17 cellular contexts compared by ENCODE assay signal in the genomic region with DNA sequence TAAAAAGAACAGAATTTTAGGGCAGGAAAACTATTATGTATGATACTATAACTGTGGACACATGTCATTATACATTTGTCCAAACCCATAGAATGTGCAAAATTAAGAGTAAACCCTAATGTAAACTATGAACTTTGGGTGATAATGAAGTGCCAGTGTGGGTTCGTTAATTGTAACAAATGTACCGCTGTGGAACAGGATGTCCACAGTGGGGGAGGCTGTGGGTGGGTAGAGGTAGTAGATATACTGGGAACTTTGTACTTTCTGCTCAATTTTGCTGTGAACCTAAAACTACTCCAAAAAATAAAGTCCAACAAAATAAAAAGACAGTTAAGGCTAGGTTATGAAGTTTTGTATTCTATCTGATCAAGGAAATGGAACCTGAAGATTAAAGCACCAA. TPM values are rescaled to one million over a fixed set of nuclear protein-coding genes. Genes with fewer than 3 reads are reported as not detected.
A peak's percentile ranks its signal among the peaks of the same experiment; 100 is the strongest.
DNase-seq lines count a peak whose midpoint lies in the region; ATAC-seq and TF ChIP-seq lines count a peak whose summit lies in the region.
"Had no signal": no experiment of that assay in that cellular context is flagged by ENCODE, and none has a peak within 500 bp of the region (broad histone marks: within the 10 kb centered on the region; RNA-seq: fewer than 3 reads in every experiment).

No MANE protein-coding gene starts in this region.

- CTCF ChIA-PET in CD8-positive, alpha-beta T cell (lab: Charles Lee) = no interaction called here

- H3K27me3 ChIP-seq in CD8-positive, alpha-beta T cell (ENCODE audit: insufficient read depth, low read length) = no peaks in the 10 kb centered on the region

- TF ChIP-seq CTCF in CD8-positive, alpha-beta T cell (IDR thresholded peaks at IDR 0.05) = no peak
- no peak for TF ChIP-seq CTCF in natural killer cell (IDR thresholded peaks at IDR 0.05)

- no peaks in the 10 kb centered on the region for H3K9me3 Mint-ChIP-seq in activated CD4-positive, alpha-beta T cell treated with anti-CD3 and anti-CD28 coated beads, Interleukin-2, amount 10 ng/mL, durations not matched to agents 24 days and 14 days
- no peaks in the 10 kb centered on the region for H3K9me3 Mint-ChIP-seq in CD8-positive, alpha-beta T cell
- no peaks in the 10 kb centered on the region for H3K9me3 Mint-ChIP-seq in activated T-helper 2 cell treated with anti-CD3 and anti-CD28 coated beads, Interferon-gamma antibody, Interleukin-2, Interleukin-4, amounts not matched to agents 10 μg/mL and 5 μg/mL and 100 μg/mL, durations not matched to agents 14 hours and 24 hours and 36 hours
- H3K9me3 Mint-ChIP-seq in natural killer cell = no peaks in the 10 kb centered on the region
- no peaks in the 10 kb centered on the region for H3K9me3 Mint-ChIP-seq in activated T-helper 1 cell treated with anti-CD3 and anti-CD28 coated beads, Interleukin-12 subunit alpha, Interleukin-12 subunit beta, Interleukin-2, Interleukin-4 antibody, amounts not matched to agents 30 ng/mL and 10 ng/mL and 1 ng/mL, durations not matched to agents 14 hours and 24 hours and 36 hours

- no peaks in the 10 kb centered on the region for H3K9me3 ChIP-seq in CD8-positive, alpha-beta T cell (ENCODE audit: low read length)

- intact Hi-C loops in activated CD4-positive, alpha-beta T cell treated with anti-CD3 and anti-CD28 coated beads, Interleukin-2, amount 10 ng/mL, durations not matched to agents 24 days and 14 days (cut with micrococcal nuclease) = no loop called here
- intact Hi-C loops in CD8-positive, alpha-beta T cell (cut with DNase I, micrococcal nuclease) = loop anchor here in 1 of 2 experiments (1.0 kb wide), 1 partner anchor 19 kb away; no protein-coding TSS in a partner anchor
- intact Hi-C loops in activated T-helper 2 cell treated with anti-CD3 and anti-CD28 coated beads, Interferon-gamma antibody, Interleukin-2, Interleukin-4, amounts not matched to agents 10 μg/mL and 5 μg/mL and 100 μg/mL, durations not matched to agents 14 hours and 24 hours and 36 hours (cut with micrococcal nuclease) = loop anchor here (2.0 kb wide), 1 partner anchor 18 kb away; no protein-coding TSS in a partner anchor
- intact Hi-C loops in natural killer cell (cut with micrococcal nuclease) = no loop called here
- intact Hi-C loops in activated T-helper 1 cell treated with anti-CD3 and anti-CD28 coated beads, Interleukin-12 subunit alpha, Interleukin-12 subunit beta, Interleukin-2, Interleukin-4 antibody, amounts not matched to agents 30 ng/mL and 10 ng/mL and 1 ng/mL, durations not matched to agents 14 hours and 24 hours and 36 hours (cut with micrococcal nuclease) = loop anchor here (2.0 kb wide), 1 partner anchor 18 kb away; no protein-coding TSS in a partner anchor

- peak overlapping the region; percentile 29 for H3K27ac Mint-ChIP-seq in activated CD4-positive, alpha-beta T cell treated with anti-CD3 and anti-CD28 coated beads, Interleukin-2, amount 10 ng/mL, durations not matched to agents 24 days and 14 days
- H3K27ac Mint-ChIP-seq in CD8-positive, alpha-beta T cell = peak overlapping the region; percentile 65
- peak overlapping the region; percentile 53 for H3K27ac Mint-ChIP-seq in activated T-helper 2 cell treated with anti-CD3 and anti-CD28 coated beads, Interferon-gamma antibody, Interleukin-2, Interleukin-4, amounts not matched to agents 10 μg/mL and 5 μg/mL and 100 μg/mL, durations not matched to agents 14 hours and 24 hours and 36 hours
- peak overlapping the region; percentile 68 to 74 for H3K27ac Mint-ChIP-seq in natural killer cell
- no peak overlapping the region for H3K27ac Mint-ChIP-seq in activated T-helper 1 cell treated with anti-CD3 and anti-CD28 coated beads, Interleukin-12 subunit alpha, Interleukin-12 subunit beta, Interleukin-2, Interleukin-4 antibody, amounts not matched to agents 30 ng/mL and 10 ng/mL and 1 ng/mL, durations not matched to agents 14 hours and 24 hours and 36 hours
- H3K27ac Mint-ChIP-seq: H9 had no signal

- no peaks in the 10 kb centered on the region for H3K27me3 Mint-ChIP-seq in activated CD4-positive, alpha-beta T cell treated with anti-CD3 and anti-CD28 coated beads, Interleukin-2, amount 10 ng/mL, durations not matched to agents 24 days and 14 days
- no peaks in the 10 kb centered on the region for H3K27me3 Mint-ChIP-seq in CD8-positive, alpha-beta T cell (ENCODE audit: low read depth)
- H3K27me3 Mint-ChIP-seq in activated T-helper 2 cell treated with anti-CD3 and anti-CD28 coated beads, Interferon-gamma antibody, Interleukin-2, Interleukin-4, amounts not matched to agents 10 μg/mL and 5 μg/mL and 100 μg/mL, durations not matched to agents 14 hours and 24 hours and 36 hours (ENCODE audit: low read depth) = no peaks in the 10 kb centered on the region
- no peaks in the 10 kb centered on the region for H3K27me3 Mint-ChIP-seq in natural killer cell (ENCODE audit: low read depth in 2 of 2)
- H3K27me3 Mint-ChIP-seq in activated T-helper 1 cell treated with anti-CD3 and anti-CD28 coated beads, Interleukin-12 subunit alpha, Interleukin-12 subunit beta, Interleukin-2, Interleukin-4 antibody, amounts not matched to agents 30 ng/mL and 10 ng/mL and 1 ng/mL, durations not matched to agents 14 hours and 24 hours and 36 hours (ENCODE audit: insufficient read depth) = no peaks in the 10 kb centered on the region

- no peak overlapping the region for H3K27ac ChIP-seq in CD8-positive, alpha-beta T cell (ENCODE audit: low read depth, low read length)

- H3K4me1 ChIP-seq in CD8-positive, alpha-beta T cell (ENCODE audit: insufficient read depth, low read length) = peaks cover 42% of the 10 kb centered on the region

- ATAC-seq in CD8-positive, alpha-beta T cell = no peak
- peak; percentile 67 to 77 (median 69) for ATAC-seq in natural killer cell

- peaks cover 52% of the 10 kb centered on the region for H3K36me3 Mint-ChIP-seq in activated CD4-positive, alpha-beta T cell treated with anti-CD3 and anti-CD28 coated beads, Interleukin-2, amount 10 ng/mL, durations not matched to agents 24 days and 14 days (ENCODE audit: low read depth)
- H3K36me3 Mint-ChIP-seq in CD8-positive, alpha-beta T cell = peaks cover 57% of the 10 kb centered on the region
- H3K36me3 Mint-ChIP-seq in activated T-helper 2 cell treated with anti-CD3 and anti-CD28 coated beads, Interferon-gamma antibody, Interleukin-2, Interleukin-4, amounts not matched to agents 10 μg/mL and 5 μg/mL and 100 μg/mL, durations not matched to agents 14 hours and 24 hours and 36 hours (ENCODE audit: low read depth) = peaks cover 76% of the 10 kb centered on the region
- H3K36me3 Mint-ChIP-seq in natural killer cell = peaks cover 3% of the 10 kb centered on the region
- peaks cover 45% of the 10 kb centered on the region for H3K36me3 Mint-ChIP-seq in activated T-helper 1 cell treated with anti-CD3 and anti-CD28 coated beads, Interleukin-12 subunit alpha, Interleukin-12 subunit beta, Interleukin-2, Interleukin-4 antibody, amounts not matched to agents 30 ng/mL and 10 ng/mL and 1 ng/mL, durations not matched to agents 14 hours and 24 hours and 36 hours (ENCODE audit: low read depth)

- no peak overlapping the region for H3K4me3 ChIP-seq in CD8-positive, alpha-beta T cell (ENCODE audit: low read depth, low read length)

- no peak for DNase-seq in activated CD4-positive, alpha-beta T cell treated with anti-CD3 and anti-CD28 coated beads, Interleukin-2, amount 10 ng/mL, durations not matched to agents 24 days and 14 days
- no peak for DNase-seq in activated CD4-positive, alpha-beta T cell treated with anti-CD3 and anti-CD28 coated beads, Interleukin-2, amount 50 U/mL, for 48 hours
- DNase-seq in CD8-positive, alpha-beta T cell = no peak
- no peak for DNase-seq in activated T-helper 2 cell treated with anti-CD3 and anti-CD28 coated beads, Interferon-gamma antibody, Interleukin-2, Interleukin-4, amounts not matched to agents 10 μg/mL and 5 μg/mL and 100 μg/mL, durations not matched to agents 14 hours and 24 hours and 36 hours (ENCODE audit: low spot score)
- DNase-seq in natural killer cell (no peak), activated gamma-delta T cell (lab: John Stamatoyannopoulos, UW) (no peak), NCI-H1694 (lab: John Stamatoyannopoulos, UW) (no peak)
- DNase-seq in activated T-helper 1 cell treated with anti-CD3 and anti-CD28 coated beads, Interleukin-12 subunit alpha, Interleukin-12 subunit beta, Interleukin-2, Interleukin-4 antibody, amounts not matched to agents 30 ng/mL and 10 ng/mL and 1 ng/mL, durations not matched to agents 14 hours and 24 hours and 36 hours (ENCODE audit: low spot score) = no peak
- DNase-seq: C1 segment of cervical spinal cord, DMS79, H9, IMR-90, Kasumi-1, NCI-H1930, NCI-H2171, NCI-H446 treated with DMSO at 0.1 percent for 48 hours, NCI-H748 treated with DMSO at 0.1 percent for 48 hours had no signal

- H3K4me3 Mint-ChIP-seq in activated CD4-positive, alpha-beta T cell treated with anti-CD3 and anti-CD28 coated beads, Interleukin-2, amount 10 ng/mL, durations not matched to agents 24 days and 14 days = no peak overlapping the region
- no peak overlapping the region for H3K4me3 Mint-ChIP-seq in CD8-positive, alpha-beta T cell
- no peak overlapping the region for H3K4me3 Mint-ChIP-seq in activated T-helper 2 cell treated with anti-CD3 and anti-CD28 coated beads, Interferon-gamma antibody, Interleukin-2, Interleukin-4, amounts not matched to agents 10 μg/mL and 5 μg/mL and 100 μg/mL, durations not matched to agents 14 hours and 24 hours and 36 hours (ENCODE audit: low read depth)
- no peak overlapping the region for H3K4me3 Mint-ChIP-seq in natural killer cell
- H3K4me3 Mint-ChIP-seq in activated T-helper 1 cell treated with anti-CD3 and anti-CD28 coated beads, Interleukin-12 subunit alpha, Interleukin-12 subunit beta, Interleukin-2, Interleukin-4 antibody, amounts not matched to agents 30 ng/mL and 10 ng/mL and 1 ng/mL, durations not matched to agents 14 hours and 24 hours and 36 hours = no peak overlapping the region
- H3K4me3 Mint-ChIP-seq: H9 had no signal

- H3K36me3 ChIP-seq in CD8-positive, alpha-beta T cell (ENCODE audit: insufficient read depth, low read length) = peaks cover 4% of the 10 kb centered on the region

- H3K4me1 Mint-ChIP-seq in activated CD4-positive, alpha-beta T cell treated with anti-CD3 and anti-CD28 coated beads, Interleukin-2, amount 10 ng/mL, durations not matched to agents 24 days and 14 days = peaks cover 47% of the 10 kb centered on the region
- peaks cover 81% of the 10 kb centered on the region for H3K4me1 Mint-ChIP-seq in CD8-positive, alpha-beta T cell (ENCODE audit: low read depth)
- H3K4me1 Mint-ChIP-seq in activated T-helper 2 cell treated with anti-CD3 and anti-CD28 coated beads, Interferon-gamma antibody, Interleukin-2, Interleukin-4, amounts not matched to agents 10 μg/mL and 5 μg/mL and 100 μg/mL, durations not matched to agents 14 hours and 24 hours and 36 hours (ENCODE audit: low read depth) = peaks cover 50% of the 10 kb centered on the region
- peaks cover 59 to 62% of the 10 kb centered on the region in 2 donors for H3K4me1 Mint-ChIP-seq in natural killer cell
- H3K4me1 Mint-ChIP-seq in activated T-helper 1 cell treated with anti-CD3 and anti-CD28 coated beads, Interleukin-12 subunit alpha, Interleukin-12 subunit beta, Interleukin-2, Interleukin-4 antibody, amounts not matched to agents 30 ng/mL and 10 ng/mL and 1 ng/mL, durations not matched to agents 14 hours and 24 hours and 36 hours (ENCODE audit: low read depth) = peaks cover 70% of the 10 kb centered on the region

- POLR2A ChIA-PET in CD8-positive, alpha-beta T cell (lab: Charles Lee) = no interaction called here

RNA-seq across cellular contexts. Expression of a gene that starts 24.8 kb away (rescaled TPM):
- 50.5 and 60.5 TPM in 2 replicates for total RNA-seq in activated CD4-positive, alpha-beta T cell treated with anti-CD3 and anti-CD28 coated beads, Interleukin-2, amount 10 ng/mL, durations not matched to agents 24 days and 14 days
- 100 to 1,000 TPM; 218 to 219 TPM for total RNA-seq in CD8-positive, alpha-beta T cell
- 64.2 and 67.9 TPM in 2 replicates for total RNA-seq in activated T-helper 2 cell treated with anti-CD3 and anti-CD28 coated beads, Interferon-gamma antibody, Interleukin-2, Interleukin-4, amounts not matched to agents 10 μg/mL and 5 μg/mL and 100 μg/mL, durations not matched to agents 14 hours and 24 hours and 36 hours
- total RNA-seq in natural killer cell = 100 to 1,000 TPM; 146 to 191 (median 166) TPM
- total RNA-seq in activated T-helper 1 cell treated with anti-CD3 and anti-CD28 coated beads, Interleukin-12 subunit alpha, Interleukin-12 subunit beta, Interleukin-2, Interleukin-4 antibody, amounts not matched to agents 30 ng/mL and 10 ng/mL and 1 ng/mL, durations not matched to agents 14 hours and 24 hours and 36 hours = 79.1 and 79.7 TPM in 2 replicates
- total RNA-seq: H9 had no signal

RNA-seq across cellular contexts. Expression of a gene that starts 28.3 kb away (rescaled TPM):
- 587 and 596 TPM in 2 replicates for total RNA-seq in activated CD4-positive, alpha-beta T cell treated with anti-CD3 and anti-CD28 coated beads, Interleukin-2, amount 10 ng/mL, durations not matched to agents 24 days and 14 days
- under 1 TPM; 0.19 to 0.22 TPM for total RNA-seq in CD8-positive, alpha-beta T cell
- total RNA-seq in activated T-helper 2 cell treated with anti-CD3 and anti-CD28 coated beads, Interferon-gamma antibody, Interleukin-2, Interleukin-4, amounts not matched to agents 10 μg/mL and 5 μg/mL and 100 μg/mL, durations not matched to agents 14 hours and 24 hours and 36 hours = 543 and 546 TPM in 2 replicates
- under 1 TPM in 1 of 3 donors, not detected in 2; 0.26 TPM for total RNA-seq in natural killer cell
- 812 and 827 TPM in 2 replicates for total RNA-seq in activated T-helper 1 cell treated with anti-CD3 and anti-CD28 coated beads, Interleukin-12 subunit alpha, Interleukin-12 subunit beta, Interleukin-2, Interleukin-4 antibody, amounts not matched to agents 30 ng/mL and 10 ng/mL and 1 ng/mL, durations not matched to agents 14 hours and 24 hours and 36 hours
- total RNA-seq: H9 had no signal

Comparison
In these comparisons a context has a peak if more than half of its experiments do, and no peak if none do; other contexts are left out.
1. RNA of a gene that starts 28.3 kb away (total RNA-seq): 812 to 827 TPM in activated T-helper 1 cell treated with anti-CD3 and anti-CD28 coated beads, Interleukin-12 subunit alpha, Interleukin-12 subunit beta, Interleukin-2, Interleukin-4 antibody, amounts not matched to agents 30 ng/mL and 10 ng/mL and 1 ng/mL, durations not matched to agents 14 hours and 24 hours and 36 hours, 587 to 596 TPM in activated CD4-positive, alpha-beta T cell treated with anti-CD3 and anti-CD28 coated beads, Interleukin-2, amount 10 ng/mL, durations not matched to agents 24 days and 14 days and 543 to 546 TPM in activated T-helper 2 cell treated with anti-CD3 and anti-CD28 coated beads, Interferon-gamma antibody, Interleukin-2, Interleukin-4, amounts not matched to agents 10 μg/mL and 5 μg/mL and 100 μg/mL, durations not matched to agents 14 hours and 24 hours and 36 hours; 0.19 to 0.22 TPM in CD8-positive, alpha-beta T cell and 0.26 TPM in natural killer cell; every median in the first group is over 100 times any median in the second.
2. intact Hi-C loops: an anchor here in activated T-helper 2 cell treated with anti-CD3 and anti-CD28 coated beads, Interferon-gamma antibody, Interleukin-2, Interleukin-4, amounts not matched to agents 10 μg/mL and 5 μg/mL and 100 μg/mL, durations not matched to agents 14 hours and 24 hours and 36 hours (2.0 kb wide) and activated T-helper 1 cell treated with anti-CD3 and anti-CD28 coated beads, Interleukin-12 subunit alpha, Interleukin-12 subunit beta, Interleukin-2, Interleukin-4 antibody, amounts not matched to agents 30 ng/mL and 10 ng/mL and 1 ng/mL, durations not matched to agents 14 hours and 24 hours and 36 hours (2.0 kb wide); none called in activated CD4-positive, alpha-beta T cell treated with anti-CD3 and anti-CD28 coated beads, Interleukin-2, amount 10 ng/mL, durations not matched to agents 24 days and 14 days and natural killer cell.